8 cellular contexts compared by ENCODE assay signal in genomic region chr10:49941447-49942338, GRCh38. TPM values are rescaled to one million over a fixed set of nuclear protein-coding genes. Genes with fewer than 3 reads are reported as not detected.
A peak's percentile ranks its signal among the peaks of the same experiment; 100 is the strongest.
DNase-seq lines count a peak whose midpoint lies in the region; ATAC-seq and TF ChIP-seq lines count a peak whose summit lies in the region.
"Not testable (repeated sequence)": the region's sequence is repeated elsewhere in the genome, so short reads cannot be mapped to it uniquely, and the experiment has no call there.

PARG (minus strand) TSS chr10:49942027; CDS start chr10:49941725, 302 bp downstream.
TIMM23B (plus strand) TSS chr10:49942053; CDS start chr10:49942195, 142 bp downstream.

- 0 to 1% methylated on average over 40 to 51 of the region's 81 CpGs for WGBS in mesodermal cell (ENCODE audit: insufficient coverage in 2 of 2), 2 experiments

- H3K9me3 ChIP-seq in HUES48 (ENCODE audit: control insufficient read depth, insufficient read depth, low read length); OCI-LY1 (ENCODE audit: low read length); mesodermal cell (ENCODE audit: control insufficient read depth, low read length): not testable (repeated sequence)

- H3K9me3 Mint-ChIP-seq in Calu3 (ENCODE audit: low read depth, unreplicated experiment), result not testable (repeated sequence)

- in situ Hi-C loops in endometrial microvascular endothelial cells (cut with HindIII; ENCODE audit: inconsistent ontology term, low pct_unique_long_range_greater_than_20kb, low sequenced_read_pairs), result not testable (repeated sequence)

- H3K27me3 ChIP-seq in HUES48 (ENCODE audit: control insufficient read depth, insufficient read depth, low read length); OCI-LY1 (ENCODE audit: insufficient read depth, low read length): not testable (repeated sequence)

- H3K4me1 Mint-ChIP-seq in Calu3 (ENCODE audit: low read depth, unreplicated experiment), result peaks cover 31% of the 10 kb centered on the region

- H3K4me2 ChIP-seq in OCI-LY1 (ENCODE audit: low read length), result peak within 1 kb of the TSS; percentile 96

- H3K27ac ChIP-seq in HUES48 (ENCODE audit: low read depth, low read length) (peak within 1 kb of the TSS; percentile 85), OCI-LY1 (ENCODE audit: low read depth, low read length, poor library complexity, severe bottlenecking) (peak within 1 kb of the TSS; percentile 48), mesodermal cell (ENCODE audit: low read depth, low read length, severe bottlenecking) (peak within 1 kb of the TSS; percentile 77)

- ATAC-seq in GM21423 (IDR thresholded peaks at IDR 0.05; ENCODE audit: unreplicated experiment), result peak; percentile 75

- H3F3A ChIP-seq in OCI-LY1 (ENCODE audit: insufficient read depth, low read length), result not testable (repeated sequence)

- peak within 1 kb of the TSS; percentile 87 for H3K9ac ChIP-seq in HUES48 (ENCODE audit: low read depth, low read length)
- H3K9ac ChIP-seq in OCI-LY1 (ENCODE audit: low read length), result peak within 1 kb of the TSS; percentile 97

- not testable (repeated sequence) for TF ChIP-seq CTCF in Calu3 (IDR thresholded peaks at IDR 0.05; ENCODE audit: unreplicated experiment); OCI-LY1 (IDR thresholded peaks at IDR 0.05; ENCODE audit: low read length)

- intact Hi-C loops in Calu3 (cut with micrococcal nuclease; ENCODE audit: unreplicated experiment), result not testable (repeated sequence)

- H3K4me3 ChIP-seq in HUES48 (ENCODE audit: low read depth, low read length) (peak within 1 kb of the TSS; percentile 94), OCI-LY1 (ENCODE audit: low read depth, low read length, poor library complexity, severe bottlenecking) (peak within 1 kb of the TSS; percentile 92), mesodermal cell (ENCODE audit: extremely low read depth, insufficient read depth, low read length, poor library complexity, severe bottlenecking) (peak within 1 kb of the TSS; percentile 70)

- H3K36me3 ChIP-seq in HUES48 (ENCODE audit: control insufficient read depth, insufficient read depth, low read length); OCI-LY1 (ENCODE audit: insufficient read depth, low read length); mesodermal cell (ENCODE audit: control insufficient read depth, insufficient read depth, low read length): not testable (repeated sequence)

- H3K9me2 ChIP-seq in OCI-LY1 (ENCODE audit: low read depth, low read length), result not testable (repeated sequence)

- H3K27me3 Mint-ChIP-seq in Calu3 (ENCODE audit: unreplicated experiment), result not testable (repeated sequence)

- not testable (repeated sequence) for H3K4me1 ChIP-seq in HUES48 (ENCODE audit: control insufficient read depth, insufficient read depth, low read length); mesodermal cell (ENCODE audit: control insufficient read depth, insufficient read depth, low read length, poor library complexity, severe bottlenecking)
- peaks cover 21% of the 10 kb centered on the region for H3K4me1 ChIP-seq in OCI-LY1 (ENCODE audit: insufficient read depth, low read length, severe bottlenecking)

- CTCF ChIA-PET in Calu3 (lab: Charles Lee), result not testable (repeated sequence)

- H3K36me3 Mint-ChIP-seq in Calu3 (ENCODE audit: insufficient read depth, unreplicated experiment), result peaks cover 33% of the 10 kb centered on the region

- H4K20me1 ChIP-seq in OCI-LY1 (ENCODE audit: insufficient read depth, low read length), result not testable (repeated sequence)

- H3K27ac Mint-ChIP-seq in Calu3 (ENCODE audit: unreplicated experiment), result peak within 1 kb of the TSS; percentile 94

- peaks cover 42% of the 10 kb centered on the region for H3K79me2 ChIP-seq in OCI-LY1 (ENCODE audit: insufficient read depth, low read length)

- peak within 1 kb of the TSS; percentile 98 for H3K4me3 Mint-ChIP-seq in Calu3 (ENCODE audit: low read depth, unreplicated experiment)

- BruUV-seq in Calu3 (replicated peaks; lab: Mats Ljungman, UMichigan), result TSS peak; percentile 56

- not testable (repeated sequence) for H2AFZ ChIP-seq in OCI-LY1 (ENCODE audit: low read length)

- peak; percentile 80 for DNase-seq in Calu3
- DNase-seq in activated CD8-positive, alpha-beta memory T cell treated with anti-CD3 and anti-CD28 coated beads, Interleukin-2, amount 50 U/mL, for 4 hours, result peak; percentile 76
- DNase-seq in stimulated activated CD8-positive, alpha-beta memory T cell treated with anti-CD3 and anti-CD28 coated beads, Interleukin-12 subunit alpha, Interleukin-12 subunit beta, amount 100 ng/mL, for 4 hours (ENCODE audit: low read depth), result peak; percentile 73

RNA-seq across cellular contexts. Expression of gene PARG, which starts in this region (rescaled TPM):
- total RNA-seq in Calu3 (2022) (41.1 and 46.8 TPM in 2 replicates), endometrial microvascular endothelial cells (ENCODE audit: inconsistent ontology term) (13.5 TPM)
- polyA plus RNA-seq in mesodermal cell (2013, experiment 1 of 2), result 25.8 TPM
- polyA plus RNA-seq in mesodermal cell (2013, experiment 2 of 2), result 23.9 TPM

RNA-seq across cellular contexts. Expression of gene TIMM23B, which starts in this region (rescaled TPM):
- 18.8 and 21.4 TPM in 2 replicates for total RNA-seq in Calu3 (2022)
- total RNA-seq in endometrial microvascular endothelial cells (ENCODE audit: inconsistent ontology term), result 13.3 TPM
- 11.6 TPM for polyA plus RNA-seq in mesodermal cell (2013, experiment 1 of 2)
- polyA plus RNA-seq in mesodermal cell (2013, experiment 2 of 2), result 9.3 TPM

Comparison
In these comparisons a context has a peak if more than half of its experiments do, and no peak if none do; other contexts are left out.
1. Peak in every context shown above with its lines: DNase-seq, ATAC-seq, H3K4me3 ChIP-seq and H3K27ac ChIP-seq.